ENCODE assay signal across 25 cellular contexts in genomic region chr4:86307432-86307831, GRCh38. TPM values are rescaled to one million over a fixed set of nuclear protein-coding genes. Genes with fewer than 3 reads are reported as not detected.
A peak's percentile ranks its signal among the peaks of the same experiment; 100 is the strongest.
DNase-seq lines count a peak whose midpoint lies in the region; ATAC-seq and TF ChIP-seq lines count a peak whose summit lies in the region.
"Had no signal": no experiment of that assay in that cellular context is flagged by ENCODE, and none has a peak within 500 bp of the region (broad histone marks: within the 10 kb centered on the region; RNA-seq: fewer than 3 reads in every experiment).

No MANE protein-coding gene starts in this region.

- BruUV-seq in MCF 10A (replicated peaks; lab: Mats Ljungman, UMichigan), result no TSS peak

- CTCF ChIA-PET in MCF 10A (lab: Yijun Ruan, JAX), result interaction anchor here (0.6 kb wide), 1 partner anchor 64 kb away, joined by 4 read pairs; no protein-coding TSS in a partner anchor

- DNase-seq in MCF 10A (ENCODE audit: unreplicated experiment), result peak; percentile 25
- no peak for DNase-seq in breast epithelium (ENCODE audit: low spot score in 2 of 2)
- DNase-seq in brain microvascular endothelial cell, result no peak
- DNase-seq in foreskin fibroblast, result peak; percentile 20 to 44
- no peak for DNase-seq in psoas muscle
- no peak for DNase-seq in midbrain (lab: John Stamatoyannopoulos, UW)
- DNase-seq: activated CD4-positive, alpha-beta T cell treated with anti-CD3 and anti-CD28 coated beads, Interleukin-2, amount 10 ng/mL, durations not matched to agents 24 days and 14 days; activated CD8-positive, alpha-beta memory T cell treated with anti-CD3 and anti-CD28 coated beads, Interleukin-2, amount 10 ng/mL, durations not matched to agents 7 days and 5 days; gastrocnemius medialis; MG63; NCI-H1436; NCI-H748 treated with DMSO at 0.1 percent for 48 hours; SIG-M5; stimulated activated CD4-positive, alpha-beta T cell treated with anti-CD3 and anti-CD28 coated beads, Interleukin-4, amount 100 ng/mL, for 24 hours; stimulated activated naive CD8-positive, alpha-beta T cell treated with anti-CD3 and anti-CD28 coated beads, Interleukin-15, amount 100 ng/mL, for 72 hours; upper lobe of left lung had no signal

- no peaks in the 10 kb centered on the region for H3K9me3 ChIP-seq in breast epithelium
- H3K9me3 ChIP-seq in psoas muscle, result peaks cover 8% of the 10 kb centered on the region
- H3K9me3 ChIP-seq: gastrocnemius medialis, MG63, upper lobe of left lung had no signal

- no peaks in the 10 kb centered on the region for H3K36me3 Mint-ChIP-seq in MCF 10A (ENCODE audit: insufficient read depth, unreplicated experiment)
- H3K36me3 Mint-ChIP-seq: activated CD8-positive, alpha-beta memory T cell treated with anti-CD3 and anti-CD28 coated beads, Interleukin-2, amount 10 ng/mL, durations not matched to agents 7 days and 5 days; activated naive CD4-positive, alpha-beta T cell treated with anti-CD3 and anti-CD28 coated beads, Interleukin-2, amount 50 U/mL, for 72 hours had no signal

- in situ Hi-C loops in brain microvascular endothelial cell (cut with HindIII; ENCODE audit: low pct_ligation_motif_present, low sequenced_read_pairs), result no loop called here

- no peaks in the 10 kb centered on the region for H3K36me3 ChIP-seq in breast epithelium
- no peaks in the 10 kb centered on the region for H3K36me3 ChIP-seq in brain microvascular endothelial cell (replicated peaks)
- no peaks in the 10 kb centered on the region for H3K36me3 ChIP-seq in psoas muscle (ENCODE audit: insufficient read depth in 1 of 2, low read depth in 1 of 2)
- H3K36me3 ChIP-seq: gastrocnemius medialis, MG63, upper lobe of left lung had no signal

- intact Hi-C loops in MCF 10A (cut with micrococcal nuclease) (no loop called here), breast epithelium (cut with DNase I; ENCODE audit: low total_unique reads) (no loop called here), psoas muscle (cut with DNase I) (no loop called here)

- H3K27ac Mint-ChIP-seq in MCF 10A (ENCODE audit: low read depth, unreplicated experiment), result no peak overlapping the region
- H3K27ac Mint-ChIP-seq: activated CD4-positive, alpha-beta T cell treated with anti-CD3 and anti-CD28 coated beads, Interleukin-2, amount 10 ng/mL, durations not matched to agents 24 days and 14 days; activated CD8-positive, alpha-beta memory T cell treated with anti-CD3 and anti-CD28 coated beads, Interleukin-2, amount 10 ng/mL, durations not matched to agents 7 days and 5 days; activated naive CD4-positive, alpha-beta T cell treated with anti-CD3 and anti-CD28 coated beads, Interleukin-2, amount 50 U/mL, for 72 hours; activated T-helper 1 cell treated with anti-CD3 and anti-CD28 coated beads, Interleukin-12 subunit alpha, Interleukin-12 subunit beta, Interleukin-2, Interleukin-4 antibody, amounts not matched to agents 30 ng/mL and 10 ng/mL and 1 ng/mL, durations not matched to agents 14 hours and 24 hours and 36 hours; HFFc6; progenitor cell of endocrine pancreas; stimulated activated naive CD8-positive, alpha-beta T cell treated with anti-CD3 and anti-CD28 coated beads, Interleukin-15, amount 100 ng/mL, for 72 hours had no signal

- POLR2A ChIA-PET in MCF 10A (lab: Yijun Ruan, JAX), result interaction anchor here (1.0 kb wide), 1 partner anchor 12 kb away, joined by 3 read pairs; no protein-coding TSS in a partner anchor

- no peak overlapping the region for H3K4me3 ChIP-seq in breast epithelium
- no peak overlapping the region for H3K4me3 ChIP-seq in brain microvascular endothelial cell (ENCODE audit: low read depth, low read length)
- no peak overlapping the region for H3K4me3 ChIP-seq in foreskin fibroblast (ENCODE audit: low read depth in 1 of 2, low read length in 2 of 2)
- no peak overlapping the region for H3K4me3 ChIP-seq in psoas muscle
- H3K4me3 ChIP-seq: coronary artery, gastrocnemius medialis, MG63, upper lobe of left lung had no signal

- no peaks in the 10 kb centered on the region for H3K27me3 Mint-ChIP-seq in MCF 10A (ENCODE audit: insufficient read depth, unreplicated experiment)
- H3K27me3 Mint-ChIP-seq: activated CD4-positive, alpha-beta T cell treated with anti-CD3 and anti-CD28 coated beads, Interleukin-2, amount 10 ng/mL, durations not matched to agents 24 days and 14 days; activated CD8-positive, alpha-beta memory T cell treated with anti-CD3 and anti-CD28 coated beads, Interleukin-2, amount 10 ng/mL, durations not matched to agents 7 days and 5 days; progenitor cell of endocrine pancreas; stimulated activated naive CD8-positive, alpha-beta T cell treated with anti-CD3 and anti-CD28 coated beads, Interleukin-15, amount 100 ng/mL, for 72 hours had no signal

- H3K9me3 Mint-ChIP-seq in MCF 10A (ENCODE audit: unreplicated experiment), result no peaks in the 10 kb centered on the region
- H3K9me3 Mint-ChIP-seq: activated CD4-positive, alpha-beta T cell treated with anti-CD3 and anti-CD28 coated beads, Interleukin-2, amount 10 ng/mL, durations not matched to agents 24 days and 14 days; activated naive CD4-positive, alpha-beta T cell treated with anti-CD3 and anti-CD28 coated beads, Interleukin-2, amount 50 U/mL, for 72 hours; activated T-helper 1 cell treated with anti-CD3 and anti-CD28 coated beads, Interleukin-12 subunit alpha, Interleukin-12 subunit beta, Interleukin-2, Interleukin-4 antibody, amounts not matched to agents 30 ng/mL and 10 ng/mL and 1 ng/mL, durations not matched to agents 14 hours and 24 hours and 36 hours; stimulated activated naive CD8-positive, alpha-beta T cell treated with anti-CD3 and anti-CD28 coated beads, Interleukin-15, amount 100 ng/mL, for 72 hours had no signal

- TF ChIP-seq CTCF in MCF 10A (IDR thresholded peaks at IDR 0.05; ENCODE audit: unreplicated experiment) (no peak), breast epithelium (IDR thresholded peaks at IDR 0.05) (no peak), brain microvascular endothelial cell (IDR thresholded peaks at IDR 0.05; ENCODE audit: low read depth, low read length, missing control alignments) (no peak), foreskin fibroblast (IDR thresholded peaks at IDR 0.05; ENCODE audit: low read depth, low read length) (no peak), psoas muscle (IDR thresholded peaks at IDR 0.05) (no peak)

- H3K27me3 ChIP-seq in breast epithelium (no peaks in the 10 kb centered on the region), brain microvascular endothelial cell (replicated peaks) (no peaks in the 10 kb centered on the region), psoas muscle (ENCODE audit: insufficient read depth in 3 of 3, low read length in 2 of 3) (no peaks in the 10 kb centered on the region)
- H3K27me3 ChIP-seq: gastrocnemius medialis, MG63, upper lobe of left lung had no signal

- TF ChIP-seq POLR2A in breast epithelium (IDR thresholded peaks at IDR 0.05), result no peak

- H3K4me1 Mint-ChIP-seq in MCF 10A (ENCODE audit: insufficient read depth, unreplicated experiment), result peaks cover 8% of the 10 kb centered on the region
- H3K4me1 Mint-ChIP-seq: activated CD4-positive, alpha-beta T cell treated with anti-CD3 and anti-CD28 coated beads, Interleukin-2, amount 10 ng/mL, durations not matched to agents 24 days and 14 days; activated CD8-positive, alpha-beta memory T cell treated with anti-CD3 and anti-CD28 coated beads, Interleukin-2, amount 10 ng/mL, durations not matched to agents 7 days and 5 days; stimulated activated naive CD8-positive, alpha-beta T cell treated with anti-CD3 and anti-CD28 coated beads, Interleukin-15, amount 100 ng/mL, for 72 hours had no signal

- H3K4me1 ChIP-seq in breast epithelium (no peaks in the 10 kb centered on the region), psoas muscle (no peaks in the 10 kb centered on the region)
- H3K4me1 ChIP-seq: upper lobe of left lung had no signal

- no peak overlapping the region for H3K27ac ChIP-seq in breast epithelium
- peak overlapping the region; percentile 43 for H3K27ac ChIP-seq in brain microvascular endothelial cell
- H3K27ac ChIP-seq in psoas muscle, result no peak overlapping the region
- H3K27ac ChIP-seq: 22Rv1, coronary artery, gastrocnemius medialis, upper lobe of left lung had no signal

- H3K4me3 Mint-ChIP-seq in MCF 10A (ENCODE audit: unreplicated experiment), result no peak overlapping the region
- H3K4me3 Mint-ChIP-seq: activated CD4-positive, alpha-beta T cell treated with anti-CD3 and anti-CD28 coated beads, Interleukin-2, amount 10 ng/mL, durations not matched to agents 24 days and 14 days; activated CD8-positive, alpha-beta memory T cell treated with anti-CD3 and anti-CD28 coated beads, Interleukin-2, amount 10 ng/mL, durations not matched to agents 7 days and 5 days; activated T-helper 1 cell treated with anti-CD3 and anti-CD28 coated beads, Interleukin-12 subunit alpha, Interleukin-12 subunit beta, Interleukin-2, Interleukin-4 antibody, amounts not matched to agents 30 ng/mL and 10 ng/mL and 1 ng/mL, durations not matched to agents 14 hours and 24 hours and 36 hours; HFFc6; stimulated activated naive CD8-positive, alpha-beta T cell treated with anti-CD3 and anti-CD28 coated beads, Interleukin-15, amount 100 ng/mL, for 72 hours had no signal

- ATAC-seq in HG03108 (IDR thresholded peaks at IDR 0.05; ENCODE audit: unreplicated experiment) (no peak), psoas muscle (no peak), GM21717 (IDR thresholded peaks at IDR 0.05; ENCODE audit: unreplicated experiment) (no peak)
- ATAC-seq: activated CD8-positive, alpha-beta memory T cell treated with anti-CD3 and anti-CD28 coated beads, Interleukin-2, amount 10 ng/mL, durations not matched to agents 7 days and 5 days; activated naive CD4-positive, alpha-beta T cell treated with anti-CD3 and anti-CD28 coated beads, Interleukin-2, amount 50 U/mL, for 72 hours; gastrocnemius medialis; stimulated activated naive CD8-positive, alpha-beta T cell treated with anti-CD3 and anti-CD28 coated beads, Interleukin-15, amount 100 ng/mL, for 72 hours had no signal

RNA-seq across cellular contexts. Expression of gene MAPK10, which starts 52.4 kb away (rescaled TPM):
- total RNA-seq in MCF 10A (2022) (4.7 and 5.3 TPM in 2 replicates), breast epithelium (10 to 100 TPM; 18.4 to 46.2 (median 24.6) TPM), psoas muscle (1 to 10 TPM; 1.3 to 7.6 (median 3.7) TPM)
- polyA plus RNA-seq in psoas muscle, result under 1 TPM; 0.22 to 0.60 (median 0.58) TPM
- total RNA-seq: activated CD4-positive, alpha-beta T cell treated with anti-CD3 and anti-CD28 coated beads, Interleukin-2, amount 10 ng/mL, durations not matched to agents 24 days and 14 days; activated CD8-positive, alpha-beta memory T cell treated with anti-CD3 and anti-CD28 coated beads, Interleukin-2, amount 10 ng/mL, durations not matched to agents 7 days and 5 days; activated naive CD4-positive, alpha-beta T cell treated with anti-CD3 and anti-CD28 coated beads, Interleukin-2, amount 50 U/mL, for 72 hours; activated T-helper 1 cell treated with anti-CD3 and anti-CD28 coated beads, Interleukin-12 subunit alpha, Interleukin-12 subunit beta, Interleukin-2, Interleukin-4 antibody, amounts not matched to agents 30 ng/mL and 10 ng/mL and 1 ng/mL, durations not matched to agents 14 hours and 24 hours and 36 hours; T-helper 1 cell treated with Interleukin-12 subunit alpha and Interleukin-12 subunit beta and Interleukin-4 antibody, amounts not matched to agents 30 ng/mL and 1 ng/mL, for 36 hours had no signal

Comparison
In these comparisons a context has a peak if more than half of its experiments do, and no peak if none do; other contexts are left out.
1. DNase-seq: peak in MCF 10A (single experiment) and foreskin fibroblast (2 of 2); none in breast epithelium (0 of 2), brain microvascular endothelial cell (single experiment), psoas muscle (0 of 2) and midbrain (single experiment).